ENCODE assay signal across 2 cellular contexts in genomic region chr1:212532469-212533235, GRCh38.
TF ChIP-seq lines count a peak whose summit lies in the region.

No MANE protein-coding gene starts in this region.

TF ChIP-seq in GM23338, 12 proteins besides CTCF, POLR2A, EP300 and RAD21 (continued from another document):
- TF ChIP-seq, protein P1, sequence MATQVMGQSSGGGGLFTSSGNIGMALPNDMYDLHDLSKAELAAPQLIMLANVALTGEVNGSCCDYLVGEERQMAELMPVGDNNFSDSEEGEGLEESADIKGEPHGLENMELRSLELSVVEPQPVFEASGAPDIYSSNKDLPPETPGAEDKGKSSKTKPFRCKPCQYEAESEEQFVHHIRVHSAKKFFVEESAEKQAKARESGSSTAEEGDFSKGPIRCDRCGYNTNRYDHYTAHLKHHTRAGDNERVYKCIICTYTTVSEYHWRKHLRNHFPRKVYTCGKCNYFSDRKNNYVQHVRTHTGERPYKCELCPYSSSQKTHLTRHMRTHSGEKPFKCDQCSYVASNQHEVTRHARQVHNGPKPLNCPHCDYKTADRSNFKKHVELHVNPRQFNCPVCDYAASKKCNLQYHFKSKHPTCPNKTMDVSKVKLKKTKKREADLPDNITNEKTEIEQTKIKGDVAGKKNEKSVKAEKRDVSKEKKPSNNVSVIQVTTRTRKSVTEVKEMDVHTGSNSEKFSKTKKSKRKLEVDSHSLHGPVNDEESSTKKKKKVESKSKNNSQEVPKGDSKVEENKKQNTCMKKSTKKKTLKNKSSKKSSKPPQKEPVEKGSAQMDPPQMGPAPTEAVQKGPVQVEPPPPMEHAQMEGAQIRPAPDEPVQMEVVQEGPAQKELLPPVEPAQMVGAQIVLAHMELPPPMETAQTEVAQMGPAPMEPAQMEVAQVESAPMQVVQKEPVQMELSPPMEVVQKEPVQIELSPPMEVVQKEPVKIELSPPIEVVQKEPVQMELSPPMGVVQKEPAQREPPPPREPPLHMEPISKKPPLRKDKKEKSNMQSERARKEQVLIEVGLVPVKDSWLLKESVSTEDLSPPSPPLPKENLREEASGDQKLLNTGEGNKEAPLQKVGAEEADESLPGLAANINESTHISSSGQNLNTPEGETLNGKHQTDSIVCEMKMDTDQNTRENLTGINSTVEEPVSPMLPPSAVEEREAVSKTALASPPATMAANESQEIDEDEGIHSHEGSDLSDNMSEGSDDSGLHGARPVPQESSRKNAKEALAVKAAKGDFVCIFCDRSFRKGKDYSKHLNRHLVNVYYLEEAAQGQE (IDR thresholded peaks at IDR 0.05; ENCODE audit: unreplicated experiment): no peak
- TF ChIP-seq, protein P2, sequence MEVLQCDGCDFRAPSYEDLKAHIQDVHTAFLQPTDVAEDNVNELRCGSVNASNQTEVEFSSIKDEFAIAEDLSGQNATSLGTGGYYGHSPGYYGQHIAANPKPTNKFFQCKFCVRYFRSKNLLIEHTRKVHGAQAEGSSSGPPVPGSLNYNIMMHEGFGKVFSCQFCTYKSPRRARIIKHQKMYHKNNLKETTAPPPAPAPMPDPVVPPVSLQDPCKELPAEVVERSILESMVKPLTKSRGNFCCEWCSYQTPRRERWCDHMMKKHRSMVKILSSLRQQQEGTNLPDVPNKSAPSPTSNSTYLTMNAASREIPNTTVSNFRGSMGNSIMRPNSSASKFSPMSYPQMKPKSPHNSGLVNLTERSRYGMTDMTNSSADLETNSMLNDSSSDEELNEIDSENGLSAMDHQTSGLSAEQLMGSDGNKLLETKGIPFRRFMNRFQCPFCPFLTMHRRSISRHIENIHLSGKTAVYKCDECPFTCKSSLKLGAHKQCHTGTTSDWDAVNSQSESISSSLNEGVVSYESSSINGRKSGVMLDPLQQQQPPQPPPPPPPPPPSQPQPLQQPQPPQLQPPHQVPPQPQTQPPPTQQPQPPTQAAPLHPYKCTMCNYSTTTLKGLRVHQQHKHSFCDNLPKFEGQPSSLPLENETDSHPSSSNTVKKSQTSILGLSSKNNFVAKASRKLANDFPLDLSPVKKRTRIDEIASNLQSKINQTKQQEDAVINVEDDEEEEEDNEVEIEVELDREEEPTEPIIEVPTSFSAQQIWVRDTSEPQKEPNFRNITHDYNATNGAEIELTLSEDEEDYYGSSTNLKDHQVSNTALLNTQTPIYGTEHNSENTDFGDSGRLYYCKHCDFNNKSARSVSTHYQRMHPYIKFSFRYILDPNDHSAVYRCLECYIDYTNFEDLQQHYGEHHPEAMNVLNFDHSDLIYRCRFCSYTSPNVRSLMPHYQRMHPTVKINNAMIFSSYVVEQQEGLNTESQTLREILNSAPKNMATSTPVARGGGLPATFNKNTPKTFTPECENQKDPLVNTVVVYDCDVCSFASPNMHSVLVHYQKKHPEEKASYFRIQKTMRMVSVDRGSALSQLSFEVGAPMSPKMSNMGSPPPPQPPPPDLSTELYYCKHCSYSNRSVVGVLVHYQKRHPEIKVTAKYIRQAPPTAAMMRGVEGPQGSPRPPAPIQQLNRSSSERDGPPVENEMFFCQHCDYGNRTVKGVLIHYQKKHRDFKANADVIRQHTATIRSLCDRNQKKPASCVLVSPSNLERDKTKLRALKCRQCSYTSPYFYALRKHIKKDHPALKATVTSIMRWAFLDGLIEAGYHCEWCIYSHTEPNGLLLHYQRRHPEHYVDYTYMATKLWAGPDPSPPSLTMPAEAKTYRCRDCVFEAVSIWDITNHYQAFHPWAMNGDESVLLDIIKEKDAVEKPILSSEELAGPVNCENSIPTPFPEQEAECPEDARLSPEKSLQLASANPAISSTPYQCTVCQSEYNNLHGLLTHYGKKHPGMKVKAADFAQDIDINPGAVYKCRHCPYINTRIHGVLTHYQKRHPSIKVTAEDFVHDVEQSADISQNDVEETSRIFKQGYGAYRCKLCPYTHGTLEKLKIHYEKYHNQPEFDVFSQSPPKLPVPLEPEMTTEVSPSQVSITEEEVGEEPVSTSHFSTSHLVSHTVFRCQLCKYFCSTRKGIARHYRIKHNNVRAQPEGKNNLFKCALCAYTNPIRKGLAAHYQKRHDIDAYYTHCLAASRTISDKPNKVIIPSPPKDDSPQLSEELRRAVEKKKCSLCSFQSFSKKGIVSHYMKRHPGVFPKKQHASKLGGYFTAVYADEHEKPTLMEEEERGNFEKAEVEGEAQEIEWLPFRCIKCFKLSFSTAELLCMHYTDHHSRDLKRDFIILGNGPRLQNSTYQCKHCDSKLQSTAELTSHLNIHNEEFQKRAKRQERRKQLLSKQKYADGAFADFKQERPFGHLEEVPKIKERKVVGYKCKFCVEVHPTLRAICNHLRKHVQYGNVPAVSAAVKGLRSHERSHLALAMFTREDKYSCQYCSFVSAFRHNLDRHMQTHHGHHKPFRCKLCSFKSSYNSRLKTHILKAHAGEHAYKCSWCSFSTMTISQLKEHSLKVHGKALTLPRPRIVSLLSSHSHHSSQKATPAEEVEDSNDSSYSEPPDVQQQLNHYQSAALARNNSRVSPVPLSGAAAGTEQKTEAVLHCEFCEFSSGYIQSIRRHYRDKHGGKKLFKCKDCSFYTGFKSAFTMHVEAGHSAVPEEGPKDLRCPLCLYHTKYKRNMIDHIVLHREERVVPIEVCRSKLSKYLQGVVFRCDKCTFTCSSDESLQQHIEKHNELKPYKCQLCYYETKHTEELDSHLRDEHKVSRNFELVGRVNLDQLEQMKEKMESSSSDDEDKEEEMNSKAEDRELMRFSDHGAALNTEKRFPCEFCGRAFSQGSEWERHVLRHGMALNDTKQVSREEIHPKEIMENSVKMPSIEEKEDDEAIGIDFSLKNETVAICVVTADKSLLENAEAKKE (CRISPR knock-in tag; IDR thresholded peaks at IDR 0.05): no peak
- TF ChIP-seq ZNF114 (CRISPR knock-in tag; IDR thresholded peaks at IDR 0.05) (no peak), JUNB (IDR thresholded peaks at IDR 0.05; ENCODE audit: unreplicated experiment) (no peak)

TF ChIP-seq in K562, 482 proteins besides CTCF, POLR2A, EP300 and RAD21 (continued from another document and continues in another):
- TF ChIP-seq, protein P3, sequence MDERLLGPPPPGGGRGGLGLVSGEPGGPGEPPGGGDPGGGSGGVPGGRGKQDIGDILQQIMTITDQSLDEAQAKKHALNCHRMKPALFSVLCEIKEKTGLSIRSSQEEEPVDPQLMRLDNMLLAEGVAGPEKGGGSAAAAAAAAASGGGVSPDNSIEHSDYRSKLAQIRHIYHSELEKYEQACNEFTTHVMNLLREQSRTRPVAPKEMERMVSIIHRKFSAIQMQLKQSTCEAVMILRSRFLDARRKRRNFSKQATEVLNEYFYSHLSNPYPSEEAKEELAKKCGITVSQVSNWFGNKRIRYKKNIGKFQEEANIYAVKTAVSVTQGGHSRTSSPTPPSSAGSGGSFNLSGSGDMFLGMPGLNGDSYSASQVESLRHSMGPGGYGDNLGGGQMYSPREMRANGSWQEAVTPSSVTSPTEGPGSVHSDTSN (CRISPR knock-in tag; IDR thresholded peaks at IDR 0.05; ENCODE audit: low read depth): no peak
- TF ChIP-seq, protein P3 (tag; conservative IDR thresholded peaks at IDR 0.05; ENCODE audit: low read depth): 0 out of 2 replicates have a peak, but pooled peaks have one; percentile 6
- peak; percentile 9; the same call in 1 of the 2 replicates for TF ChIP-seq JUND (IDR thresholded peaks at IDR 0.05; ENCODE audit: borderline replicate concordance, low read depth, low read length)
- TF ChIP-seq JUND (tag; IDR thresholded peaks at IDR 0.05; ENCODE audit: borderline replicate concordance, low read depth, low read length): no peak
- TF ChIP-seq ADNP (tag; IDR thresholded peaks at IDR 0.05): no peak
- no peak for TF ChIP-seq ZNF146 (CRISPR knock-in tag; IDR thresholded peaks at IDR 0.05; ENCODE audit: unreplicated experiment)
- TF ChIP-seq FOXK2 (conservative IDR thresholded peaks at IDR 0.05 in 1 of 2, IDR thresholded peaks at IDR 0.05 in 1 of 2; ENCODE audit: low read depth in 2 of 2): 0 out of 4 replicates have a peak, but pooled peaks of 1 of the 2 experiments have one; percentile 18
- TF ChIP-seq RAD51 (IDR thresholded peaks at IDR 0.05; ENCODE audit: borderline replicate concordance, low read depth): no peak
- no peak for TF ChIP-seq MYC (IDR thresholded peaks at IDR 0.05; ENCODE audit: low read depth, low read length)
- no peak for TF ChIP-seq MYC (CRISPR knock-in tag; IDR thresholded peaks at IDR 0.05; ENCODE audit: borderline replicate concordance, low read depth)
- TF ChIP-seq THAP7 (CRISPR knock-in tag; IDR thresholded peaks at IDR 0.05): no peak
- TF ChIP-seq ZNF280A (IDR thresholded peaks at IDR 0.05; ENCODE audit: low read depth, partially characterized antibody): no peak
- TF ChIP-seq, protein P4, sequence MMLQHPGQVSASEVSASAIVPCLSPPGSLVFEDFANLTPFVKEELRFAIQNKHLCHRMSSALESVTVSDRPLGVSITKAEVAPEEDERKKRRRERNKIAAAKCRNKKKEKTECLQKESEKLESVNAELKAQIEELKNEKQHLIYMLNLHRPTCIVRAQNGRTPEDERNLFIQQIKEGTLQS (IDR thresholded peaks at IDR 0.05): peak; percentile 73; the same call in 1 of the 2 replicates
- TF ChIP-seq, protein P4 (CRISPR knock-in tag; conservative IDR thresholded peaks at IDR 0.05): no peak
- no peak for TF ChIP-seq BDP1 (IDR thresholded peaks at IDR 0.05; ENCODE audit: insufficient read depth, insufficient read length)
- TF ChIP-seq JUN (IDR thresholded peaks at IDR 0.05; ENCODE audit: borderline replicate concordance, low read depth, low read length): peak; percentile 62; the same call in 1 of the 2 replicates
- TF ChIP-seq JUN (CRISPR knock-in tag; IDR thresholded peaks at IDR 0.05; ENCODE audit: borderline replicate concordance): no peak
- no peak for TF ChIP-seq NBN (IDR thresholded peaks at IDR 0.05; ENCODE audit: low read depth)
- TF ChIP-seq ZNF184 (CRISPR knock-in tag; IDR thresholded peaks at IDR 0.05): no peak
- TF ChIP-seq ZKSCAN8 (CRISPR knock-in tag; IDR thresholded peaks at IDR 0.05): peak; percentile 24; the same call in 1 of the 2 replicates
- no peak for TF ChIP-seq NR2C2 (CRISPR knock-in tag; IDR thresholded peaks at IDR 0.05)
- TF ChIP-seq NR2C2 (tag; IDR thresholded peaks at IDR 0.05): peak; percentile 40
- no peak for TF ChIP-seq NCOA2 (IDR thresholded peaks at IDR 0.05; ENCODE audit: partially characterized antibody in 2 of 2)
- peak in 1 of 2 experiments; percentile 37; a peak in 1 of 4 replicates for TF ChIP-seq TEAD1 (CRISPR knock-in tag; IDR thresholded peaks at IDR 0.05)
- no peak for TF ChIP-seq ATF1 (CRISPR knock-in tag; IDR thresholded peaks at IDR 0.05)
- peak; percentile 29; the same call in 1 of the 2 replicates for TF ChIP-seq ATF1 (tag; IDR thresholded peaks at IDR 0.05)
- TF ChIP-seq ETS2 (tag; IDR thresholded peaks at IDR 0.05; ENCODE audit: borderline replicate concordance, poor library complexity, severe bottlenecking): no peak
- TF ChIP-seq NR4A1 (CRISPR knock-in tag; IDR thresholded peaks at IDR 0.05): no peak
- TF ChIP-seq NR4A1 (tag; IDR thresholded peaks at IDR 0.05): no peak
- TF ChIP-seq NR2C1 (IDR thresholded peaks at IDR 0.05): no peak
- no peak for TF ChIP-seq NR2C1 (tag; IDR thresholded peaks at IDR 0.05)
- TF ChIP-seq, protein P5, sequence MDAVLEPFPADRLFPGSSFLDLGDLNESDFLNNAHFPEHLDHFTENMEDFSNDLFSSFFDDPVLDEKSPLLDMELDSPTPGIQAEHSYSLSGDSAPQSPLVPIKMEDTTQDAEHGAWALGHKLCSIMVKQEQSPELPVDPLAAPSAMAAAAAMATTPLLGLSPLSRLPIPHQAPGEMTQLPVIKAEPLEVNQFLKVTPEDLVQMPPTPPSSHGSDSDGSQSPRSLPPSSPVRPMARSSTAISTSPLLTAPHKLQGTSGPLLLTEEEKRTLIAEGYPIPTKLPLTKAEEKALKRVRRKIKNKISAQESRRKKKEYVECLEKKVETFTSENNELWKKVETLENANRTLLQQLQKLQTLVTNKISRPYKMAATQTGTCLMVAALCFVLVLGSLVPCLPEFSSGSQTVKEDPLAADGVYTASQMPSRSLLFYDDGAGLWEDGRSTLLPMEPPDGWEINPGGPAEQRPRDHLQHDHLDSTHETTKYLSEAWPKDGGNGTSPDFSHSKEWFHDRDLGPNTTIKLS (IDR thresholded peaks at IDR 0.05; ENCODE audit: borderline replicate concordance, low read depth): 0 out of 2 replicates have a peak, but pooled peaks have one; percentile 23
- TF ChIP-seq, protein P6, sequence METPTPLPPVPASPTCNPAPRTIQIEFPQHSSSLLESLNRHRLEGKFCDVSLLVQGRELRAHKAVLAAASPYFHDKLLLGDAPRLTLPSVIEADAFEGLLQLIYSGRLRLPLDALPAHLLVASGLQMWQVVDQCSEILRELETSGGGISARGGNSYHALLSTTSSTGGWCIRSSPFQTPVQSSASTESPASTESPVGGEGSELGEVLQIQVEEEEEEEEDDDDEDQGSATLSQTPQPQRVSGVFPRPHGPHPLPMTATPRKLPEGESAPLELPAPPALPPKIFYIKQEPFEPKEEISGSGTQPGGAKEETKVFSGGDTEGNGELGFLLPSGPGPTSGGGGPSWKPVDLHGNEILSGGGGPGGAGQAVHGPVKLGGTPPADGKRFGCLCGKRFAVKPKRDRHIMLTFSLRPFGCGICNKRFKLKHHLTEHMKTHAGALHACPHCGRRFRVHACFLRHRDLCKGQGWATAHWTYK (CRISPR knock-in tag; IDR thresholded peaks at IDR 0.05): peak; percentile 39; the same call in 1 of the 2 replicates
- TF ChIP-seq ZNF589 (CRISPR knock-in tag; IDR thresholded peaks at IDR 0.05; ENCODE audit: low read depth): 0 out of 2 replicates have a peak, but pooled peaks have one; percentile 36
- no peak for TF ChIP-seq MBD2 (IDR thresholded peaks at IDR 0.05; ENCODE audit: borderline replicate concordance, low read depth)
- peak; percentile 40 for TF ChIP-seq MAFG (tag; conservative IDR thresholded peaks at IDR 0.05)
- TF ChIP-seq KLF13 (tag; IDR thresholded peaks at IDR 0.05; ENCODE audit: borderline replicate concordance, low read depth): no peak
